6 cellular contexts compared by ENCODE assay signal in the genomic region with DNA sequence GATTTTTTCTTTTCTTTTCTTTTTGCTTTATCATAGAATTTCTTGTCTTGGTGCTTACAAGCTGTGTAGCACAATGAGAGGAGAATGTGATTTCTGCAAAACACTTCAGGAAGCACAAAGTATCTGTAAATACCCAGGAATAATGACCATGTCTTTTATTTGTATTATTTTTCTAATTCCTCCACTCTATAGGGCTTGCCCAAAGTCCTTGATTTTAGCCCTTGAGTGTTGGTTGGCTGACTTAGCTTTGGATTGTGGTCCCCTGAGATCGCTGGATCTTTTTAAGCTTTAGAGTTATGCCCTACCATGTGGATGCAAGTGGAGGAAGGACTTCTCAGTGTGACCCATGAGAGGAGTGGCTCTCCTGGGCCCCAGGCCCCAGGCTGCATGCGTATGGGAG. TPM values are rescaled to one million over a fixed set of nuclear protein-coding genes. Genes with fewer than 3 reads are reported as not detected.
"Had no signal": no experiment of that assay in that cellular context is flagged by ENCODE, and none has a peak within 500 bp of the region (broad histone marks: within the 10 kb centered on the region; RNA-seq: fewer than 3 reads in every experiment).

No MANE protein-coding gene starts in this region.

RNA-seq across cellular contexts. Expression of a gene that starts 52.2 kb away (rescaled TPM):
- total RNA-seq: activated T-helper 1 cell treated with anti-CD3 and anti-CD28 coated beads, Interleukin-12 subunit alpha, Interleukin-12 subunit beta, Interleukin-2, Interleukin-4 antibody, amounts not matched to agents 30 ng/mL and 10 ng/mL and 1 ng/mL, durations not matched to agents 14 hours and 24 hours and 36 hours; astrocyte; body of pancreas; bronchial epithelial cell; cardiac muscle cell; cardiac septum had no signal
- polyA plus RNA-seq: cardiac muscle cell had no signal
